23 cellular contexts compared by ENCODE assay signal in the genomic region with DNA sequence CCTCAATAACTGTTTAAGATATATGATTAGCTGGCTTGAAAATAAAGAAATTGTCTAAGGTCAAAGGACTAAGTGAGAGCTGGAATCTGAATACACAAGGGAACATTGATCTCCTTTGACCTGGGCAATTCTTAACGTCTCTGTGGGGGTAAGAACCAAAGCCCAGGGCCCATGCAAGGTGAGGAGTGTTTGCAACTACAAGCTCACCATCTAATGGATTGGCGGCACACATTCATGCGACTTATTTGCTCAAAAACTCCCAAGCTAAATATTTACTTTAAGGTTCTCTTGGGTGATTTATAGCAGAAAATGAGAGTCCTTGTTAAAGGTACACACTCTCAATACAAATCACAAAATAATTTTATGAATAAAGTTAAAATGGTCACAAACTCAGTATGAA.
"Had no signal": no experiment of that assay in that cellular context is flagged by ENCODE, and none has a peak within 500 bp of the region (broad histone marks: within the 10 kb centered on the region; RNA-seq: fewer than 3 reads in every experiment).

No MANE protein-coding gene starts in this region.

- DNase-seq: activated CD4-positive, alpha-beta T cell treated with anti-CD3 and anti-CD28 coated beads for 36 hours; activated CD4-positive, CD25-positive, alpha-beta regulatory T cell; activated CD8-positive, alpha-beta memory T cell treated with anti-CD3 and anti-CD28 coated beads, Interleukin-2, amount 10 ng/mL, durations not matched to agents 7 days and 5 days; activated CD8-positive, alpha-beta T cell treated with anti-CD3 and anti-CD28 coated beads, Interleukin-2, amount 10 ng/mL, durations not matched to agents 7 days and 5 days; activated naive CD4-positive, alpha-beta T cell; activated T-cell treated with anti-CD3 and anti-CD28 coated beads, Interleukin-2, amount 50 U/mL, for 72 hours; foreskin keratinocyte; heart right ventricle; kidney glomerular epithelial cell; left ventricle myocardium inferior; mucosa of descending colon; sigmoid colon; small intestine; stimulated activated CD4-positive, alpha-beta T cell treated with anti-CD3 and anti-CD28 coated beads, Interleukin-4, amount 100 ng/mL, for 4 hours; stimulated activated CD8-positive, alpha-beta memory T cell treated with anti-CD3 and anti-CD28 coated beads, Interleukin-4, amount 100 ng/mL, for 48 hours; stimulated activated naive CD8-positive, alpha-beta T cell treated with anti-CD3 and anti-CD28 coated beads, Interleukin-15, amount 100 ng/mL, for 72 hours; substantia nigra; uterus had no signal

- H3K27ac ChIP-seq: esophagus muscularis mucosa, foreskin keratinocyte, heart right ventricle, left ventricle myocardium inferior, sigmoid colon, uterus had no signal

- H3K4me1 ChIP-seq: esophagus muscularis mucosa, foreskin keratinocyte, heart right ventricle, left ventricle myocardium inferior, sigmoid colon, uterus had no signal

- FAIRE-seq: bronchial epithelial cell, small intestine had no signal

- H3K9me3 ChIP-seq: esophagus muscularis mucosa, mucosa of descending colon, sigmoid colon, uterus had no signal

- H3K4me3 ChIP-seq: esophagus muscularis mucosa, heart right ventricle, left ventricle myocardium inferior, mucosa of descending colon, sigmoid colon, uterus had no signal

- H3K27me3 ChIP-seq: esophagus muscularis mucosa, foreskin keratinocyte, heart right ventricle, sigmoid colon, uterus had no signal

- ATAC-seq: activated CD4-positive, alpha-beta T cell treated with anti-CD3 and anti-CD28 coated beads for 36 hours; activated CD8-positive, alpha-beta memory T cell treated with anti-CD3 and anti-CD28 coated beads, Interleukin-2, amount 10 ng/mL, durations not matched to agents 7 days and 5 days; activated CD8-positive, alpha-beta T cell treated with anti-CD3 and anti-CD28 coated beads, Interleukin-2, amount 10 ng/mL, durations not matched to agents 7 days and 5 days; activated naive CD4-positive, alpha-beta T cell treated with anti-CD3 and anti-CD28 coated beads, Interleukin-2, amount 50 U/mL, for 72 hours; activated T-cell treated with anti-CD3 and anti-CD28 coated beads, Interleukin-2, amount 50 U/mL, for 72 hours; foreskin keratinocyte; heart right ventricle; mucosa of descending colon; natural killer cell treated with Interleukin-12 subunit alpha and Interleukin-12 subunit beta and Interleukin-15 and Interleukin-18, amount 100 ng/mL, for 72 hours; stimulated activated memory B cell treated with anti-CD40 and anti-IgM and Interleukin-4, amounts not matched to agents 10 μg/mL and 1 μg/mL and 100 μg/mL, for 72 hours; stimulated activated naive CD8-positive, alpha-beta T cell treated with anti-CD3 and anti-CD28 coated beads, Interleukin-15, amount 100 ng/mL, for 72 hours had no signal

- H3K36me3 ChIP-seq: esophagus muscularis mucosa, heart right ventricle, left ventricle myocardium inferior, sigmoid colon, uterus had no signal
